8 cellular contexts compared by ENCODE assay signal in genomic region chr6:133837801-133838349, GRCh38. TPM values are rescaled to one million over a fixed set of nuclear protein-coding genes. Genes with fewer than 3 reads are reported as not detected.
DNase-seq lines count a peak whose midpoint lies in the region; ATAC-seq, FAIRE-seq and TF ChIP-seq lines count a peak whose summit lies in the region.

No MANE protein-coding gene starts in this region.

- H3K4me3 ChIP-seq in BJ (ENCODE audit: low read depth, low read length) (peak overlapping the region; percentile 32), IMR-90 (ENCODE audit: insufficient read depth, low read depth, low read length) (no peak overlapping the region), astrocyte (ENCODE audit: insufficient read depth, low read depth, low read length) (peak overlapping the region; percentile 41), iPS-20b (ENCODE audit: low read length) (peak overlapping the region; percentile 66)

- CTCF ChIA-PET in BJ (lab: Yijun Ruan, JAX) (interaction anchor here (0.8 to 8.4 kb wide), 11 partner anchors 9 to 268 kb away, joined by 3 to 47 read pairs (median 5); no protein-coding TSS in a partner anchor), IMR-90 (lab: Yijun Ruan, JAX) (no interaction called here)

- DNase-seq in BJ (ENCODE audit: low read depth) (no peak), IMR-90 (no peak), astrocyte (ENCODE audit: low read depth) (no peak), SHP77 treated with DMSO at 0.1 percent for 48 hours (lab: John Stamatoyannopoulos, UW) (no peak)
- peak; percentile 78 for DNase-seq in stimulated activated CD4-positive, alpha-beta T cell treated with anti-CD3 and anti-CD28 coated beads, Interleukin-15, amount 100 ng/mL, for 24 hours

- H2BK120ac ChIP-seq in IMR-90 (ENCODE audit: low read depth, low read length): no peak overlapping the region

- H3K27me3 ChIP-seq in BJ (ENCODE audit: control insufficient read depth, insufficient read depth, low read length) (no peaks in the 10 kb centered on the region), IMR-90 (ENCODE audit: control insufficient read depth, insufficient read depth, low read length) (no peaks in the 10 kb centered on the region), astrocyte (ENCODE audit: insufficient read depth, low read length) (no peaks in the 10 kb centered on the region), iPS-20b (ENCODE audit: insufficient read depth, low read length) (no peaks in the 10 kb centered on the region)

- peaks cover 8% of the 10 kb centered on the region for H3K27me3 Mint-ChIP-seq in T-helper 1 cell treated with Interleukin-12 subunit alpha and Interleukin-12 subunit beta and Interleukin-4 antibody, amounts not matched to agents 30 μg/mL and 1 μg/mL, for 36 hours (ENCODE audit: low read depth)
- H3K27me3 Mint-ChIP-seq in astrocyte (ENCODE audit: low read depth, unreplicated experiment): no peaks in the 10 kb centered on the region

- H3K9me3 Mint-ChIP-seq in T-helper 1 cell treated with Interleukin-12 subunit alpha and Interleukin-12 subunit beta and Interleukin-4 antibody, amounts not matched to agents 30 μg/mL and 1 μg/mL, for 36 hours: no peaks in the 10 kb centered on the region
- H3K9me3 Mint-ChIP-seq in astrocyte (ENCODE audit: unreplicated experiment): no peaks in the 10 kb centered on the region

- H3K36me3 Mint-ChIP-seq in T-helper 1 cell treated with Interleukin-12 subunit alpha and Interleukin-12 subunit beta and Interleukin-4 antibody, amounts not matched to agents 30 μg/mL and 1 μg/mL, for 36 hours (ENCODE audit: low read depth): no peaks in the 10 kb centered on the region
- no peaks in the 10 kb centered on the region for H3K36me3 Mint-ChIP-seq in astrocyte (ENCODE audit: low read depth, unreplicated experiment)

- peaks cover 4% of the 10 kb centered on the region; the same call in 1 of the 2 replicates for H3K9me1 ChIP-seq in IMR-90 (ENCODE audit: insufficient read depth, low read length)

- H3K9ac ChIP-seq in IMR-90 (ENCODE audit: low read depth, low read length) (no peak overlapping the region), astrocyte (ENCODE audit: low read length) (peak overlapping the region; percentile 52), iPS-20b (ENCODE audit: low read depth, low read length) (peak overlapping the region; percentile 68; the same call in 1 of the 2 replicates)

- peak overlapping the region; percentile 70 for H3K4me3 Mint-ChIP-seq in T-helper 1 cell treated with Interleukin-12 subunit alpha and Interleukin-12 subunit beta and Interleukin-4 antibody, amounts not matched to agents 30 μg/mL and 1 μg/mL, for 36 hours
- H3K4me3 Mint-ChIP-seq in astrocyte (ENCODE audit: unreplicated experiment): peak overlapping the region; percentile 85

- dilution Hi-C loops in IMR-90 (cut with HindIII; ENCODE audit: low sequenced_read_pairs, unreplicated experiment): no loop called here

- H3K14ac ChIP-seq in IMR-90 (replicated peaks; ENCODE audit: low read depth, low read length): 0 out of 2 replicates have a peak overlapping the region, but pooled peaks have one; percentile 13

- peaks cover 5% of the 10 kb centered on the region for H3K4me1 Mint-ChIP-seq in T-helper 1 cell treated with Interleukin-12 subunit alpha and Interleukin-12 subunit beta and Interleukin-4 antibody, amounts not matched to agents 30 μg/mL and 1 μg/mL, for 36 hours (ENCODE audit: low read depth)
- peaks cover 6% of the 10 kb centered on the region for H3K4me1 Mint-ChIP-seq in astrocyte (ENCODE audit: low read depth, unreplicated experiment)

- H4K8ac ChIP-seq in IMR-90 (ENCODE audit: low read depth in 2 of 2, low read length in 2 of 2): no peak overlapping the region

- no peak overlapping the region for H3K23ac ChIP-seq in IMR-90 (ENCODE audit: low read depth, low read length)

- no peak overlapping the region for H2BK20ac ChIP-seq in IMR-90 (ENCODE audit: low read depth, low read length)

- H3K18ac ChIP-seq in IMR-90 (ENCODE audit: low read depth, low read length): no peak overlapping the region; the same call in 1 of the 2 replicates

- H3K79me2 ChIP-seq in astrocyte (ENCODE audit: insufficient read depth, low read length): no peaks in the 10 kb centered on the region

- H4K5ac ChIP-seq in IMR-90 (ENCODE audit: low read depth, low read length): no peak overlapping the region

- BruUV-seq in IMR-90 (replicated peaks; lab: Mats Ljungman, UMichigan): no TSS peak

- H4K20me1 ChIP-seq in IMR-90 (ENCODE audit: insufficient read depth, low read length) (no peaks in the 10 kb centered on the region), astrocyte (ENCODE audit: insufficient read depth, low read length) (no peaks in the 10 kb centered on the region)

- H3K56ac ChIP-seq in IMR-90 (ENCODE audit: extremely low read depth, insufficient read depth, low read length): no peak overlapping the region

- H3K36me3 ChIP-seq in BJ (ENCODE audit: control insufficient read depth, insufficient read depth, low read length) (no peaks in the 10 kb centered on the region), IMR-90 (ENCODE audit: control insufficient read depth, insufficient read depth, low read length) (no peaks in the 10 kb centered on the region), astrocyte (ENCODE audit: insufficient read depth, low read length) (no peaks in the 10 kb centered on the region), iPS-20b (ENCODE audit: insufficient read depth, low read depth, low read length) (no peaks in the 10 kb centered on the region)

- no peak overlapping the region for H2AK9ac ChIP-seq in IMR-90 (replicated peaks; ENCODE audit: low read depth, low read length, poor library complexity)

- H3K4me1 ChIP-seq in IMR-90 (ENCODE audit: control insufficient read depth, insufficient read depth, low read length) (peaks cover 8% of the 10 kb centered on the region), astrocyte (ENCODE audit: insufficient read depth, low read length) (no peaks in the 10 kb centered on the region), iPS-20b (ENCODE audit: insufficient read depth, low read length) (peaks cover 6% of the 10 kb centered on the region; the same call in 1 of the 2 replicates)

- no peak for TF ChIP-seq POLR2A in IMR-90 (IDR thresholded peaks at IDR 0.05; ENCODE audit: low read depth, low read length)

- H3K79me1 ChIP-seq in IMR-90 (ENCODE audit: low read depth in 1 of 2, low read length in 2 of 2): no peaks in the 10 kb centered on the region

- H2AK5ac ChIP-seq in IMR-90 (ENCODE audit: low read depth, low read length): no peak overlapping the region

- H2AFZ ChIP-seq in IMR-90 (replicated peaks; ENCODE audit: low read length, poor library complexity) (peak overlapping the region; percentile 53), astrocyte (ENCODE audit: low read depth, low read length) (peak overlapping the region; percentile 70)

- H2BK15ac ChIP-seq in IMR-90 (ENCODE audit: low read depth, low read length): 0 out of 3 replicates have a peak overlapping the region, but pooled peaks have one; percentile 61

- POLR2A ChIA-PET in BJ (lab: Charles Lee): no interaction called here
- POLR2A ChIA-PET in IMR-90 (lab: Charles Lee; ENCODE audit: unreplicated experiment): no interaction called here

- in situ Hi-C loops in IMR-90 (cut with MboI; ENCODE audit: low sequenced_read_pairs): no loop called here

- H2BK5ac ChIP-seq in IMR-90 (ENCODE audit: low read depth, low read length, poor library complexity, severe bottlenecking): no peak overlapping the region

- FAIRE-seq in astrocyte (lab: Jason Lieb, UNC): no peak

- H3K9me3 ChIP-seq in IMR-90 (ENCODE audit: control insufficient read depth, insufficient read depth, low read length) (no peaks in the 10 kb centered on the region), astrocyte (ENCODE audit: insufficient read depth, low read depth, low read length) (no peaks in the 10 kb centered on the region), iPS-20b (ENCODE audit: insufficient read depth, low read depth, low read length) (no peaks in the 10 kb centered on the region)

- intact Hi-C loops in IMR-90 (cut with micrococcal nuclease): loop anchor here (5.0 to 10.0 kb wide), 3 partner anchors 49 to 257 kb away; partner anchors contain the start of gene TCF21

- TF ChIP-seq RAD21 in IMR-90 (IDR thresholded peaks at IDR 0.05; ENCODE audit: low read length): peak; percentile 30

- TF ChIP-seq CTCF in BJ (IDR thresholded peaks at IDR 0.05; ENCODE audit: insufficient read depth, low read depth, low read length): peak; percentile 73
- TF ChIP-seq CTCF in IMR-90 (conservative IDR thresholded peaks at IDR 0.05; ENCODE audit: low read depth, low read length): peak; percentile 30; the same call in 1 of the 2 replicates
- TF ChIP-seq CTCF in astrocyte (IDR thresholded peaks at IDR 0.05; ENCODE audit: insufficient read depth, low read depth, low read length): peak; percentile 55

- no peak overlapping the region for H3K27ac Mint-ChIP-seq in T-helper 1 cell treated with Interleukin-12 subunit alpha and Interleukin-12 subunit beta and Interleukin-4 antibody, amounts not matched to agents 30 μg/mL and 1 μg/mL, for 36 hours
- no peak overlapping the region for H3K27ac Mint-ChIP-seq in astrocyte (ENCODE audit: unreplicated experiment)

- ATAC-seq in GM19438 (IDR thresholded peaks at IDR 0.05; ENCODE audit: low read depth, unreplicated experiment) (peak; percentile 95), IMR-90 (ENCODE audit: low read depth) (no peak)

- H3K27ac ChIP-seq in IMR-90 (ENCODE audit: insufficient read depth, low read length) (no peak overlapping the region), astrocyte (ENCODE audit: low read depth, low read length) (no peak overlapping the region), iPS-20b (ENCODE audit: low read length) (no peak overlapping the region)

- H4K91ac ChIP-seq in IMR-90 (ENCODE audit: insufficient read depth, low read depth, low read length): no peak overlapping the region

- H3K4me2 ChIP-seq in IMR-90 (ENCODE audit: low read depth, low read length) (no peak overlapping the region), astrocyte (ENCODE audit: low read length) (peak overlapping the region; percentile 78)

- no peak overlapping the region for H3K4ac ChIP-seq in IMR-90 (ENCODE audit: low read depth, low read length)

- WGBS in IMR-90 (ENCODE audit: extremely low coverage in 2 of 2, insufficient read length in 1 of 2), 2 experiments: 68% methylated on average over 13 of the region's 30 CpGs; no CpG with 5 or more reads in 1 of the 2 experiments

TF ChIP-seq in IMR-90, 13 proteins besides CTCF, POLR2A, EP300 and RAD21 (continues in another document):
- no peak for TF ChIP-seq USF2 (IDR thresholded peaks at IDR 0.05; ENCODE audit: low read depth, low read length)

RNA-seq across cellular contexts. Expression of gene TCF21, which starts 51.0 kb away (rescaled TPM):
- polyA plus RNA-seq in BJ (2011; rRNA removed) (0.09 and 0.16 TPM in 2 replicates), IMR-90 (2012; rRNA removed) (10.0 and 12.4 TPM in 2 replicates)
- polyA minus RNA-seq in BJ (2011; rRNA and poly(A)+ RNA removed): 0.09 TPM in 1 of 2 replicates, not detected in the other
- total RNA-seq in IMR-90 (2012; rRNA removed) (6.6 and 8.1 TPM in 2 replicates), astrocyte (0.52 and 0.94 TPM in 2 replicates)
- polyA plus RNA-seq in IMR-90 (2012; cell fraction: cytosol; rRNA removed): 9.6 and 12.2 TPM in 2 replicates
- polyA plus RNA-seq in IMR-90 (2012; cell fraction: nucleus; rRNA removed; ENCODE audit: low replicate concordance): 10.7 and 12.0 TPM in 2 replicates
